Comparison of ENCODE assay signal across 12 cellular contexts in genomic region chr15:98903377-98904018, GRCh38.
A peak's percentile ranks its signal among the peaks of the same experiment; 100 is the strongest.
DNase-seq lines count a peak whose midpoint lies in the region; ATAC-seq and TF ChIP-seq lines count a peak whose summit lies in the region.
"Had no signal": no experiment of that assay in that cellular context is flagged by ENCODE, and none has a peak within 500 bp of the region (broad histone marks: within the 10 kb centered on the region; RNA-seq: fewer than 3 reads in every experiment).

No MANE protein-coding gene starts in this region.

- TF ChIP-seq CTCF in neutrophil (IDR thresholded peaks at IDR 0.05) = no peak

- peaks cover 68 to 73% of the 10 kb centered on the region in 2 experiments for H3K4me1 ChIP-seq in neutrophil (ENCODE audit: control insufficient read depth in 1 of 2, insufficient read depth in 1 of 2, low read depth in 1 of 2, low read length in 1 of 2)

- DNase-seq in ELR (ENCODE audit: low read depth) (peak; percentile 73), M059J (ENCODE audit: low read depth) (peak; percentile 67), dermis blood vessel endothelial cell (peak; percentile 51), globus pallidus (ENCODE audit: low spot score) (no peak), Right ventricle myocardium superior (no peak), H7 (no peak), MG63 (no peak)
- DNase-seq: effector memory CD8-positive, alpha-beta T cell; NCI-H2081 treated with DMSO at 0.1 percent for 48 hours; small intestine; stimulated activated naive CD4-positive, alpha-beta T cell had no signal

- H3K4me3 ChIP-seq in neutrophil (ENCODE audit: low read depth in 1 of 2, low read length in 1 of 2) (peak overlapping the region; percentile 12 to 14), H7 (ENCODE audit: insufficient read depth, low read depth, low read length) (no peak overlapping the region), MG63 (no peak overlapping the region)

- H3K9me3 ChIP-seq in neutrophil (no peaks in the 10 kb centered on the region), MG63 (no peaks in the 10 kb centered on the region)

- H3K36me3 ChIP-seq in neutrophil = peaks cover 23% of the 10 kb centered on the region
- peaks cover 9% of the 10 kb centered on the region for H3K36me3 ChIP-seq in H7 (replicated peaks; ENCODE audit: control insufficient read depth, insufficient read depth, low read length)
- H3K36me3 ChIP-seq in MG63 = peaks cover 18% of the 10 kb centered on the region

- no peak for ATAC-seq in Right ventricle myocardium superior (ENCODE audit: poor library complexity)
- ATAC-seq: effector memory CD8-positive, alpha-beta T cell had no signal

- intact Hi-C loops in Right ventricle myocardium superior (cut with DNase I) = no loop called here

- peak overlapping the region; percentile 90 for H3K27ac ChIP-seq in neutrophil

- H3K27me3 ChIP-seq in neutrophil (no peaks in the 10 kb centered on the region), H7 (ENCODE audit: control insufficient read depth, insufficient read depth, low read length) (no peaks in the 10 kb centered on the region), MG63 (no peaks in the 10 kb centered on the region)

Comparison
In these comparisons a context has a peak if more than half of its experiments do, and no peak if none do; other contexts are left out.
1. DNase-seq: peak in ELR (single experiment), M059J (single experiment) and dermis blood vessel endothelial cell (single experiment); none in globus pallidus (single experiment), Right ventricle myocardium superior (single experiment), H7 (single experiment) and MG63 (single experiment).
2. H3K4me3 ChIP-seq: peak in neutrophil (2 of 2); none in H7 (single experiment) and MG63 (single experiment).